In the genomic region with DNA sequence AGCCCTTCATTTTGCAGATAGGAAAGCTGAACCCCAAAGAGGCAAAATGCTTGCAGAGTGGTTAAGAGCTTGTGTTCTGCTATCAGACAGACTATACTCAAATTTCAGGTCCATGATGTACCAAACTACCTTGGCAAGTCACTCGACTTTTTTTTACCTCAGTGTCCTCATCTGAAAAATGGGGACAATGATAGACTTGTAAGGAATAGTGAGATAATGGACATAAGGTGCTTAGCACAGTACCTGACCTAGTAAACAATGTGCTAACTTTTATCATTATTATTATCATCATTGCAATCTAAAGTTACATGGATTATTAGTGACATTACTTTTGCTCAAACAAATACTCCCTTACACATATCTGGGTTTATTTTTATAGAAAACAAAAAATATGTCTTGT, we compare ENCODE assay signal across 1 cellular context.
TF ChIP-seq lines count a peak whose summit lies in the region.

No MANE protein-coding gene starts in this region.

TF ChIP-seq in HepG2, 621 proteins besides CTCF, POLR2A, EP300 and RAD21:
- TF ChIP-seq TIGD3 (CRISPR knock-in tag; IDR thresholded peaks at IDR 0.05; ENCODE audit: borderline replicate concordance), result no peak
- no peak for TF ChIP-seq PAF1 (CRISPR knock-in tag; IDR thresholded peaks at IDR 0.05)
- no peak for TF ChIP-seq ZNF3 (CRISPR knock-in tag; IDR thresholded peaks at IDR 0.05)
- TF ChIP-seq ZNF629 (CRISPR knock-in tag; conservative IDR thresholded peaks at IDR 0.05), result peak; percentile 24; the same call in 1 of the 2 replicates
- no peak for TF ChIP-seq MZF1 (CRISPR knock-in tag; IDR thresholded peaks at IDR 0.05; ENCODE audit: borderline replicate concordance)
- no peak for TF ChIP-seq JUND (CRISPR knock-in tag; IDR thresholded peaks at IDR 0.05)
- TF ChIP-seq, protein P1, sequence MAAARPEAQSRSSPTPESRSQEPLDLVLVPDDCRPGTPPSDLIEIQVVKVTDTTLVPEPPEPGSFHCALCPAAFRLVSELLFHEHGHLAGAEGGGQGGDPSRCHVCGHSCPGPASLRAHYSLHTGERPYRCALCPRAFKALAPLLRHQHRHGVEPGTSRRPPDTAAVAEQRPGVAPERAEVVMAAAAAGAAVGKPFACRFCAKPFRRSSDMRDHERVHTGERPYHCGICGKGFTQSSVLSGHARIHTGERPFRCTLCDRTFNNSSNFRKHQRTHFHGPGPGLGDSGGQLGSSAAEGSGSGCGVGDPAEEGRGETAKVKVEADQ (CRISPR knock-in tag; IDR thresholded peaks at IDR 0.05; ENCODE audit: borderline replicate concordance), result no peak
